In the genomic region with DNA sequence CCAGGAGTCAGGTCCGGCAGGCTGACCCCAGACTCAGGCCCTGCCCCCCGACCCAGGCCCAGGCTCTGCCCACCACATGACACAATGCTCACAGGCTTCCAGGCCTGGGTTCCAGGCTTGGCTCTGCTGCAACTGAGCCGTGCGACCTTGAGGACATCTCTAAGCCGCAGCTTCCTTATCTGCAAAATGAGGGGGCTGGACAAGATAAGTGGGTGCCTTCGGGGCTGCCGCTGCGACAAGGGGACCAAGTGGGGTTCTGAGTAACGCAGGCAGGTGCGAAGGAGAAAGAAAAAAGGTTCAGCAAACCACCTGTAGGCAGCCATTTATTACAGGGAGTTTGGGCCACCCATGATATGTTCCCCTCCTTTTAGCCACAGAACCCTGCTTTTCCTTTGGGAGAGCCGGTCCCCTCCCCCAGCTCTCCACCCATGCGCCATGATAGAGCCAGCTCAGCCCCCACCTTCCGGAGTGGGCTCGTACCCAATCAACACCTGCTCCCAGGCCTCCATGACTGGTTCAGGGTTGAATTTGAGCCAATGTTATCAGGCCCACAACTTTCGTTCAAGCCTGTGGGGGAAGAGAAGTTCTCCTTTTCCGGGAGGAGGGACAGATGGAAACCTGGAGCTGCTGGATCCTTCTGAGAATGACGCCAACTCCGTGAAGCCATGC, we compare ENCODE assay signal across 29 cellular contexts. TPM values are rescaled to one million over a fixed set of nuclear protein-coding genes. Genes with fewer than 3 reads are reported as not detected.
DNase-seq lines count a peak whose midpoint lies in the region; ATAC-seq and TF ChIP-seq lines count a peak whose summit lies in the region.
"Had no signal": no experiment of that assay in that cellular context is flagged by ENCODE, and none has a peak within 500 bp of the region (broad histone marks: within the 10 kb centered on the region; RNA-seq: fewer than 3 reads in every experiment).

No MANE protein-coding gene starts in this region.

- ATAC-seq in left ventricle myocardium superior = peak; percentile 16
- no peak for ATAC-seq in Right ventricle myocardium inferior
- no peak for ATAC-seq in natural killer cell
- ATAC-seq: activated T-cell treated with anti-CD3 and anti-CD28 coated beads, Interleukin-2, amount 50 U/mL, for 4 hours; right lobe of liver had no signal

- DNase-seq in left ventricle myocardium superior (no peak), Right ventricle myocardium inferior (ENCODE audit: missing footprints) (no peak), adrenal gland (peak in 4 of 7 donors; percentile 51 to 70 (median 62)), mesenchymal stem cell (no peak), testis (peak; percentile 82), DMS79 treated with DMSO at 0.1 percent for 48 hours (lab: John Stamatoyannopoulos, UW) (no peak), midbrain (lab: John Stamatoyannopoulos, UW) (no peak), natural killer cell (no peak)
- DNase-seq: activated gamma-delta T cell treated with Interleukin-2 at 50 U/mL for 16 hours; activated T-cell treated with anti-CD3 and anti-CD28 coated beads, Interleukin-2, amount 50 U/mL, for 4 hours; AML-193; CD4-positive, alpha-beta memory T cell; DMS 273 treated with DMSO at 0.1 percent for 48 hours; foreskin melanocyte; H9; Karpas-422; NCI-H1417 treated with DMSO at 0.1 percent for 48 hours; NCI-H2081; NCI-H774; right lobe of liver; SJCRH30; spleen; stimulated activated CD4-positive, alpha-beta T cell treated with anti-CD3 and anti-CD28 coated beads, Interleukin-2, amount 100 ng/mL, for 24 hours had no signal

- H3K27me3 ChIP-seq in adrenal gland (no peaks in the 10 kb centered on the region), mesenchymal stem cell (ENCODE audit: control insufficient read depth in 1 of 2, insufficient read depth in 1 of 2, low read length in 2 of 2) (peaks cover 0 to 2% of the 10 kb centered on the region in 2 experiments), testis (no peaks in the 10 kb centered on the region)
- H3K27me3 ChIP-seq: right lobe of liver, SJCRH30 had no signal

- peaks cover 0 to 15% of the 10 kb centered on the region in 2 donors for H3K27me3 Mint-ChIP-seq in natural killer cell (ENCODE audit: low read depth in 2 of 2)
- H3K27me3 Mint-ChIP-seq: stimulated activated naive CD8-positive, alpha-beta T cell treated with anti-CD3 and anti-CD28 coated beads, Interleukin-15, Interleukin-2, amounts not matched to agents 100 ng/mL and 50 ng/mL, for 24 hours had no signal

- peak overlapping the region; percentile 47 for H2AK5ac ChIP-seq in mesenchymal stem cell (ENCODE audit: low read length, severe bottlenecking)

- H3K18ac ChIP-seq in mesenchymal stem cell (ENCODE audit: low read depth in 1 of 2, low read length in 2 of 2) = no peak overlapping the region

- no peak overlapping the region for H3K27ac Mint-ChIP-seq in natural killer cell
- H3K27ac Mint-ChIP-seq: CD4-positive, alpha-beta memory T cell; dendritic cell treated with granulocyte-macrophage colony-stimulating factor and Interleukin-4, amounts not matched to agents 40 ng/mL and 50 ng/mL, for 4 days; H9; stimulated activated naive CD8-positive, alpha-beta T cell treated with anti-CD3 and anti-CD28 coated beads, Interleukin-15, Interleukin-2, amounts not matched to agents 100 ng/mL and 50 ng/mL, for 24 hours had no signal

- H3K9ac ChIP-seq in mesenchymal stem cell (ENCODE audit: low read length) = no peak overlapping the region

- TF ChIP-seq POLR2A in adrenal gland (IDR thresholded peaks at IDR 0.05) = no peak
- TF ChIP-seq POLR2A in testis (IDR thresholded peaks at IDR 0.05) = no peak

- H3K36me3 Mint-ChIP-seq in natural killer cell = no peaks in the 10 kb centered on the region
- H3K36me3 Mint-ChIP-seq: CD4-positive, alpha-beta memory T cell had no signal

- no peak overlapping the region for H3K4ac ChIP-seq in mesenchymal stem cell (ENCODE audit: low read depth in 1 of 2, low read length in 2 of 2)

- H3K9me3 ChIP-seq in adrenal gland (replicated peaks in 1 of 3) = no peaks in the 10 kb centered on the region
- H3K9me3 ChIP-seq in mesenchymal stem cell (ENCODE audit: control insufficient read depth, low read length) = no peaks in the 10 kb centered on the region
- no peaks in the 10 kb centered on the region for H3K9me3 ChIP-seq in testis
- H3K9me3 ChIP-seq: esophagus muscularis mucosa, right lobe of liver, SJCRH30, spleen, tibial nerve had no signal

- intact Hi-C loops in left ventricle myocardium superior (cut with micrococcal nuclease) = no loop called here
- intact Hi-C loops in Right ventricle myocardium inferior (cut with DNase I) = no loop called here
- intact Hi-C loops in adrenal gland (cut with DNase I) = no loop called here
- intact Hi-C loops in testis (cut with DNase I; ENCODE audit: low total_unique reads) = no loop called here
- intact Hi-C loops in natural killer cell (cut with micrococcal nuclease) = no loop called here

- no peak overlapping the region for H2AFZ ChIP-seq in mesenchymal stem cell (ENCODE audit: low read depth, low read length)

- no peaks in the 10 kb centered on the region for H3K79me1 ChIP-seq in mesenchymal stem cell (replicated peaks; ENCODE audit: low read length, poor library complexity, severe bottlenecking)

- no peaks in the 10 kb centered on the region for H3K4me1 Mint-ChIP-seq in natural killer cell
- H3K4me1 Mint-ChIP-seq: central memory CD8-positive, alpha-beta T cell had no signal

- H3K4me3 ChIP-seq in adrenal gland = no peak overlapping the region
- no peak overlapping the region for H3K4me3 ChIP-seq in mesenchymal stem cell (ENCODE audit: insufficient read depth in 1 of 2, low read depth in 1 of 2, low read length in 2 of 2)
- no peak overlapping the region for H3K4me3 ChIP-seq in testis
- H3K4me3 ChIP-seq: esophagus muscularis mucosa, lung, right lobe of liver, SJCRH30, spleen, tibial nerve had no signal

- 53 to 61% (median 55%) methylated on average over 18 of the region's 18 CpGs for WGBS in adrenal gland, 4 donors
- 87% methylated on average over 18 of the region's 18 CpGs for WGBS in mesenchymal stem cell
- 44 to 55% methylated on average over 14 to 18 of the region's 18 CpGs for WGBS in testis, 2 donors

- no peaks in the 10 kb centered on the region for H3K9me3 Mint-ChIP-seq in natural killer cell
- H3K9me3 Mint-ChIP-seq: activated T-cell treated with anti-CD3 and anti-CD28 coated beads, Interleukin-2, amount 50 U/mL, for 4 hours; central memory CD8-positive, alpha-beta T cell; dendritic cell treated with granulocyte-macrophage colony-stimulating factor and Interleukin-4, amounts not matched to agents 40 ng/mL and 50 ng/mL, for 4 days; H9; stimulated activated naive CD8-positive, alpha-beta T cell treated with anti-CD3 and anti-CD28 coated beads, Interleukin-15, Interleukin-2, amounts not matched to agents 100 ng/mL and 50 ng/mL, for 24 hours had no signal

- no peak overlapping the region for H4K91ac ChIP-seq in mesenchymal stem cell (ENCODE audit: low read length)

- H4K8ac ChIP-seq in mesenchymal stem cell (ENCODE audit: low read length) = no peak overlapping the region

- H3K23ac ChIP-seq in mesenchymal stem cell (ENCODE audit: low read length in 2 of 2) = no peak overlapping the region

- H2BK12ac ChIP-seq in mesenchymal stem cell (ENCODE audit: low read length in 2 of 2) = no peak overlapping the region

- no peak overlapping the region for H2BK5ac ChIP-seq in mesenchymal stem cell (ENCODE audit: low read depth, low read length, poor library complexity, severe bottlenecking)

- no peak overlapping the region for H2BK120ac ChIP-seq in mesenchymal stem cell (ENCODE audit: low read depth, low read length)

- H2BK15ac ChIP-seq in mesenchymal stem cell (ENCODE audit: low read depth, poor library complexity, severe bottlenecking) = no peak overlapping the region

- H3K27ac ChIP-seq in adrenal gland (peak overlapping the region in 3 of 5 donors; percentile 43 to 76 (median 60)), mesenchymal stem cell (ENCODE audit: low read length, poor library complexity, severe bottlenecking) (no peak overlapping the region), testis (peak overlapping the region; percentile 28 to 34)
- H3K27ac ChIP-seq: esophagus muscularis mucosa, right lobe of liver, SJCRH30, spleen, tibial nerve had no signal

- peaks cover 9 to 27% of the 10 kb centered on the region in 2 donors for H3K4me1 ChIP-seq in adrenal gland (replicated peaks in 1 of 2)
- peaks cover 21% of the 10 kb centered on the region for H3K4me1 ChIP-seq in mesenchymal stem cell (ENCODE audit: control insufficient read depth, insufficient read depth, low read depth, low read length)
- H3K4me1 ChIP-seq in testis = no peaks in the 10 kb centered on the region
- H3K4me1 ChIP-seq: right lobe of liver, SJCRH30, spleen had no signal

- no peak overlapping the region for H3K4me2 ChIP-seq in mesenchymal stem cell (ENCODE audit: low read length, poor library complexity, severe bottlenecking)

- no peak for TF ChIP-seq CTCF in adrenal gland (IDR thresholded peaks at IDR 0.05)
- no peak for TF ChIP-seq CTCF in testis (IDR thresholded peaks at IDR 0.05)
- TF ChIP-seq CTCF in natural killer cell (IDR thresholded peaks at IDR 0.05) = no peak

- no peak overlapping the region for H3K4me3 Mint-ChIP-seq in natural killer cell
- H3K4me3 Mint-ChIP-seq: activated T-cell treated with anti-CD3 and anti-CD28 coated beads, Interleukin-2, amount 50 U/mL, for 4 hours; CD4-positive, alpha-beta memory T cell; central memory CD8-positive, alpha-beta T cell; dendritic cell treated with granulocyte-macrophage colony-stimulating factor and Interleukin-4, amounts not matched to agents 40 ng/mL and 50 ng/mL, for 4 days; H9; stimulated activated naive CD8-positive, alpha-beta T cell treated with anti-CD3 and anti-CD28 coated beads, Interleukin-15, Interleukin-2, amounts not matched to agents 100 ng/mL and 50 ng/mL, for 24 hours had no signal

- no peak overlapping the region for H3K14ac ChIP-seq in mesenchymal stem cell (ENCODE audit: low read length in 2 of 2)

- H3K36me3 ChIP-seq in adrenal gland (replicated peaks in 1 of 2) (no peaks in the 10 kb centered on the region), mesenchymal stem cell (ENCODE audit: control insufficient read depth in 1 of 2, insufficient read depth in 2 of 2, low read depth in 1 of 2, low read length in 2 of 2) (no peaks in the 10 kb centered on the region), testis (ENCODE audit: low read depth, missing control alignments) (no peaks in the 10 kb centered on the region)
- H3K36me3 ChIP-seq: esophagus muscularis mucosa, right lobe of liver, SJCRH30, spleen, tibial nerve had no signal

RNA-seq across cellular contexts. Expression of gene RTN4RL1, which starts 38.2 kb away (rescaled TPM):
- total RNA-seq in left ventricle myocardium superior = 1.9 TPM
- 3.2 TPM for total RNA-seq in Right ventricle myocardium inferior
- 1 to 10 TPM; 5.1 to 9.4 (median 8.0) TPM for total RNA-seq in adrenal gland
- 1 to 10 TPM; 1.8 to 2.4 (median 1.9) TPM for polyA plus RNA-seq in adrenal gland
- polyA plus RNA-seq in mesenchymal stem cell (2013, experiment 1 of 2) = 0.10 TPM
- 0.04 TPM for polyA plus RNA-seq in mesenchymal stem cell (2013, experiment 2 of 2)
- total RNA-seq in testis = 1 to 10 TPM; 1.7 to 1.8 TPM
- 1.8 TPM for polyA plus RNA-seq in testis (ENCODE audit: insufficient read depth, low read depth, low replicate concordance)
- under 1 TPM in 2 of 3 donors, not detected in 1; 0.15 to 0.23 TPM for total RNA-seq in natural killer cell

RNA-seq across cellular contexts. Expression of gene DPH1, which starts 43.0 kb away (rescaled TPM):
- total RNA-seq in left ventricle myocardium superior = 28.9 TPM
- total RNA-seq in Right ventricle myocardium inferior = 24.1 TPM
- total RNA-seq in adrenal gland = 10 to 100 TPM; 37.7 to 65.3 (median 57.7) TPM
- 100 to 1,000 TPM in 1 of 3 donors, 10 to 100 TPM in 2; 34.3 to 100 (median 69.7) TPM for polyA plus RNA-seq in adrenal gland
- polyA plus RNA-seq in mesenchymal stem cell (2013, experiment 1 of 2) = 24.6 TPM
- 23.7 TPM for polyA plus RNA-seq in mesenchymal stem cell (2013, experiment 2 of 2)
- total RNA-seq in testis = 10 to 100 TPM; 91.9 to 93.3 TPM
- 32.6 TPM for polyA plus RNA-seq in testis (ENCODE audit: insufficient read depth, low read depth, low replicate concordance)
- 10 to 100 TPM; 60.2 to 65.2 (median 63.2) TPM for total RNA-seq in natural killer cell

RNA-seq across cellular contexts. Expression of gene OVCA2, which starts 54.9 kb away (rescaled TPM):
- total RNA-seq in left ventricle myocardium superior (14.4 TPM), Right ventricle myocardium inferior (14.3 TPM), adrenal gland (10 to 100 TPM; 37.2 to 75.9 (median 55.6) TPM), testis (10 to 100 TPM; 46.3 to 55.1 TPM), natural killer cell (10 to 100 TPM; 27.9 to 33.8 (median 28.5) TPM)
- polyA plus RNA-seq in adrenal gland (100 to 1,000 TPM in 2 of 3 donors, 10 to 100 TPM in 1; 57.5 to 155 (median 102) TPM), testis (ENCODE audit: insufficient read depth, low read depth, low replicate concordance) (46.3 TPM)
- polyA plus RNA-seq in mesenchymal stem cell (2013, experiment 1 of 2) = 72.1 TPM
- polyA plus RNA-seq in mesenchymal stem cell (2013, experiment 2 of 2) = 72.9 TPM

Comparison
In these comparisons a context has a peak if more than half of its experiments do, and no peak if none do; other contexts are left out.
1. DNase-seq: peak in adrenal gland (4 of 7) and testis (single experiment); none in left ventricle myocardium superior (single experiment), Right ventricle myocardium inferior (single experiment), mesenchymal stem cell (single experiment), DMS79 treated with DMSO at 0.1 percent for 48 hours (single experiment), midbrain (single experiment) and natural killer cell (single experiment).